8 cellular contexts compared by ENCODE assay signal in the genomic region with DNA sequence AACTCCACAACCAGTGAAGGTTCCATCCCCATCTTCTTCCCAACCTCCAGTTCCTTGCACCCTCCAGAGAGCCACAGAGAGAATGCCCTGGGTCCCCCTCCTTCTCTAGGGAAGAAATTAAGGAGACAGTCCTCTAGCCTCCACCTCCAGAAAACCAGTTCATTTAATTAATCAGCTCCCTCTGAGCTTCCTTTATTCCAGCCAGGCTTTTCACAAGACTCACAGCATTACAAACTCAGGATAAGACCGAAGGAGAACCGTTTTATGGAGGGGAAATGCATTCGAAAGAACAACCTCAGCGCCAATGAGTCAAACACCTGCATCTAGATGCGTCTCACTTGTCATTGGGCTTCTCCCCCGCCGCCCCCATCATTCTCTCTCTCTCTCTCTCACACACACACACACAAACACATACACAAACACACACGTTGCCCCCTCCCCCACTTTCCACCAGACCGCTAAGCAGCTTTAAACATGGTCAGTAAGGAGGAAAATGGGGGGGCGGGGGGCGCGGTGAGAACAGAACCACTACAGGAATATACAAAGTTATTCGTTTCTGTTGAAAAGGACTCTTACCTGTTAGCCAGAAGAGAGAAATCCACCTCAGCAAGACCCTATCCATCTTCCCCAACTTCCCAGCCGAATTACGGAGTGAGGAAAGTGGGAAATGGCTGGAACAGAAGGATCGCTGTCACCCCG. TPM values are rescaled to one million over a fixed set of nuclear protein-coding genes. Genes with fewer than 3 reads are reported as not detected.
A peak's percentile ranks its signal among the peaks of the same experiment; 100 is the strongest.
DNase-seq lines count a peak whose midpoint lies in the region; ATAC-seq lines count a peak whose summit lies in the region.

No MANE protein-coding gene starts in this region.

- H3K27ac ChIP-seq in CD8-positive, alpha-beta memory T cell (ENCODE audit: low read depth, low read length) = no peak overlapping the region
- no peak overlapping the region for H3K27ac ChIP-seq in HUES64 (ENCODE audit: low read depth, low read length)
- no peak overlapping the region for H3K27ac ChIP-seq in right cardiac atrium (ENCODE audit: low read length)

- peak overlapping the region; percentile 84 to 94 (median 87) for H3K4me3 Mint-ChIP-seq in CD8-positive, alpha-beta memory T cell

- no peak for ATAC-seq in right cardiac atrium
- no peak for ATAC-seq in GM21529 (IDR thresholded peaks at IDR 0.05; ENCODE audit: unreplicated experiment)
- no peak for ATAC-seq in HG03025 (IDR thresholded peaks at IDR 0.05; ENCODE audit: low FRiP score, unreplicated experiment)
- no peak for ATAC-seq in left lobe of liver

- peak in 3 of 5 donors; percentile 2 to 49 (median 9) for DNase-seq in CD8-positive, alpha-beta memory T cell
- DNase-seq in activated T-cell treated with anti-CD3 and anti-CD28 coated beads for 48 hours (ENCODE audit: low read depth) (peak; percentile 31), right cardiac atrium (peak in 1 of 3 donors; percentile 33), left lobe of liver (ENCODE audit: low spot score) (no peak)
- DNase-seq in stimulated activated CD4-positive, alpha-beta T cell treated with anti-CD3 and anti-CD28 coated beads, Interleukin-12 subunit alpha, Interleukin-12 subunit beta, amount 100 ng/mL, for 4 hours = peak; percentile 44

- H3K9me3 Mint-ChIP-seq in CD8-positive, alpha-beta memory T cell = no peaks in the 10 kb centered on the region

- peak overlapping the region in 6 of 8 donors; percentile 7 to 74 (median 42) for H3K27ac Mint-ChIP-seq in CD8-positive, alpha-beta memory T cell

- H3K9ac ChIP-seq in HUES64 (ENCODE audit: low read depth, low read length) = no peak overlapping the region

- intact Hi-C loops in right cardiac atrium (cut with DNase I) = no loop called here

- WGBS in HUES64 = 4% methylated on average over 12 of the region's 17 CpGs
- WGBS in right cardiac atrium = 3% methylated on average over 17 of the region's 17 CpGs

- peaks cover 0 to 5% (median 2%) of the 10 kb centered on the region in 3 donors for H3K36me3 Mint-ChIP-seq in CD8-positive, alpha-beta memory T cell

- no peaks in the 10 kb centered on the region for H3K9me3 ChIP-seq in CD8-positive, alpha-beta memory T cell (ENCODE audit: low read length)
- no peaks in the 10 kb centered on the region for H3K9me3 ChIP-seq in HUES64 (ENCODE audit: insufficient read depth, low read depth, low read length)
- no peaks in the 10 kb centered on the region for H3K9me3 ChIP-seq in right cardiac atrium (ENCODE audit: control insufficient read depth, low read length)

- POLR2A ChIA-PET in CD8-positive, alpha-beta memory T cell (lab: Charles Lee) = interaction anchor here (0.6 to 0.7 kb wide), 2 partner anchors 156 to 359 kb away, joined by 3 to 5 read pairs; no protein-coding TSS in a partner anchor

- peaks cover 29 to 44% of the 10 kb centered on the region in 2 donors for H3K27me3 Mint-ChIP-seq in CD8-positive, alpha-beta memory T cell

- CTCF ChIA-PET in CD8-positive, alpha-beta memory T cell (lab: Charles Lee) = interaction anchor here (0.7 to 1.2 kb wide), 3 partner anchors 12 to 84 kb away, joined by 3 read pairs; no protein-coding TSS in a partner anchor

- peaks cover 11 to 21% (median 19%) of the 10 kb centered on the region in 3 donors for H3K4me1 Mint-ChIP-seq in CD8-positive, alpha-beta memory T cell

- H3K4me1 ChIP-seq in CD8-positive, alpha-beta memory T cell (ENCODE audit: insufficient read depth, low read length) = peaks cover 13% of the 10 kb centered on the region
- H3K4me1 ChIP-seq in HUES64 (ENCODE audit: insufficient read depth, low read length) = peaks cover 23% of the 10 kb centered on the region
- no peaks in the 10 kb centered on the region for H3K4me1 ChIP-seq in right cardiac atrium (ENCODE audit: control insufficient read depth, insufficient read depth, low read length)

- H3K4me3 ChIP-seq in CD8-positive, alpha-beta memory T cell (ENCODE audit: low read length) = peak overlapping the region; percentile 34
- H3K4me3 ChIP-seq in HUES64 (ENCODE audit: low read length) (peak overlapping the region; percentile 63), right cardiac atrium (ENCODE audit: low read length) (peak overlapping the region; percentile 82)

- peaks cover 12% of the 10 kb centered on the region for H3K27me3 ChIP-seq in CD8-positive, alpha-beta memory T cell (ENCODE audit: insufficient read depth, low read length, poor library complexity, severe bottlenecking)
- peaks cover 81% of the 10 kb centered on the region for H3K27me3 ChIP-seq in HUES64 (ENCODE audit: insufficient read depth, low read length)
- no peaks in the 10 kb centered on the region for H3K27me3 ChIP-seq in right cardiac atrium (ENCODE audit: control insufficient read depth, insufficient read depth)

- no peaks in the 10 kb centered on the region for H3K36me3 ChIP-seq in CD8-positive, alpha-beta memory T cell (ENCODE audit: insufficient read depth, low read length)
- H3K36me3 ChIP-seq in HUES64 (ENCODE audit: insufficient read depth, low read length) = no peaks in the 10 kb centered on the region

RNA-seq across cellular contexts. Expression of a gene that starts 0.5 kb away (rescaled TPM):
- total RNA-seq in CD8-positive, alpha-beta memory T cell = 1 to 10 TPM; 3.9 to 4.4 TPM
- not detected for polyA plus RNA-seq in CD8-positive, alpha-beta memory T cell
- 8.4 TPM for polyA plus RNA-seq in HUES64 (2013, experiment 1 of 2)
- polyA plus RNA-seq in HUES64 (2013, experiment 2 of 2) = 10.0 TPM
- total RNA-seq in right cardiac atrium (10 to 100 TPM in 1 of 4 donors, 1 to 10 TPM in 3; 3.3 to 13.7 (median 4.4) TPM), left lobe of liver (3.3 TPM)
- 0.95 TPM for polyA plus RNA-seq in right cardiac atrium

RNA-seq across cellular contexts. Expression of a gene that starts 14.3 kb away (rescaled TPM):
- total RNA-seq in CD8-positive, alpha-beta memory T cell = not detected
- polyA plus RNA-seq in CD8-positive, alpha-beta memory T cell = not detected
- polyA plus RNA-seq in HUES64 (2013, experiment 1 of 2) = 0.15 TPM
- 0.38 TPM for polyA plus RNA-seq in HUES64 (2013, experiment 2 of 2)
- 1 to 10 TPM; 3.2 to 7.5 (median 5.2) TPM for total RNA-seq in right cardiac atrium
- polyA plus RNA-seq in right cardiac atrium = 3.9 TPM
- total RNA-seq in left lobe of liver = 0.86 TPM
